ENCODE assay signal across 13 cellular contexts in genomic region chr20:31811796-31812728, GRCh38. TPM values are rescaled to one million over a fixed set of nuclear protein-coding genes. Genes with fewer than 3 reads are reported as not detected.
DNase-seq lines count a peak whose midpoint lies in the region; ATAC-seq, FAIRE-seq and TF ChIP-seq lines count a peak whose summit lies in the region.
"Had no signal": no experiment of that assay in that cellular context is flagged by ENCODE, and none has a peak within 500 bp of the region (broad histone marks: within the 10 kb centered on the region; RNA-seq: fewer than 3 reads in every experiment).

No MANE protein-coding gene starts in this region.

- intact Hi-C loops in heart left ventricle (cut with DNase I): loop anchor here in 1 of 10 donors (10.0 kb wide), 1 partner anchor 147 kb away; no protein-coding TSS in a partner anchor

- no peak for FAIRE-seq in GM12892 (lab: Jason Lieb, UNC)

- H3K27me3 ChIP-seq in heart left ventricle (no peaks in the 10 kb centered on the region), smooth muscle cell (ENCODE audit: low read depth) (no peaks in the 10 kb centered on the region)

- TF ChIP-seq CTCF in heart left ventricle (IDR thresholded peaks at IDR 0.05) (no peak), smooth muscle cell (IDR thresholded peaks at IDR 0.05; ENCODE audit: borderline replicate concordance, insufficient read depth, poor library complexity, severe bottlenecking) (no peak)

- peak; percentile 66 to 73 (median 70) for ATAC-seq in heart left ventricle
- ATAC-seq: GM23338 had no signal

- peaks cover 0 to 45% (median 28%) of the 10 kb centered on the region in 12 donors for H3K4me1 ChIP-seq in heart left ventricle
- no peaks in the 10 kb centered on the region for H3K4me1 ChIP-seq in smooth muscle cell (ENCODE audit: low read depth)

- 19 to 30% (median 28%) methylated on average over 14 to 15 of the region's 15 CpGs for WGBS in heart left ventricle, 4 donors
- 62% methylated on average over 15 of the region's 15 CpGs for WGBS in smooth muscle cell (ENCODE audit: low lambda C conversion rate)

- H3K9me3 ChIP-seq in heart left ventricle: no peaks in the 10 kb centered on the region
- no peaks in the 10 kb centered on the region for H3K9me3 ChIP-seq in smooth muscle cell (replicated peaks; ENCODE audit: low read depth)

- no peaks in the 10 kb centered on the region for H3K79me2 ChIP-seq in smooth muscle cell (ENCODE audit: low read depth)

- H3K4me2 ChIP-seq in smooth muscle cell: peak overlapping the region; percentile 3
- H3K4me2 ChIP-seq: GM23338 had no signal

- no peaks in the 10 kb centered on the region for H3F3A ChIP-seq in smooth muscle cell (ENCODE audit: low read depth)

- peak overlapping the region in 2 of 12 donors; percentile 2 to 4 for H3K4me3 ChIP-seq in heart left ventricle
- H3K4me3 ChIP-seq in smooth muscle cell: no peak overlapping the region
- H3K4me3 ChIP-seq: GM23338 had no signal

- no peaks in the 10 kb centered on the region for H4K20me1 ChIP-seq in smooth muscle cell (ENCODE audit: low read depth)

- TF ChIP-seq POLR2A in heart left ventricle (IDR thresholded peaks at IDR 0.05) (no peak), GM12892 (IDR thresholded peaks at IDR 0.05; ENCODE audit: low read depth, low read length) (no peak)

- H2AFZ ChIP-seq in smooth muscle cell (ENCODE audit: low read depth): no peak overlapping the region
- H2AFZ ChIP-seq: GM23338 had no signal

- H3K27ac ChIP-seq in heart left ventricle: peak overlapping the region; percentile 57 to 82 (median 71)
- H3K27ac ChIP-seq in smooth muscle cell (ENCODE audit: low read depth): no peak overlapping the region

- no peaks in the 10 kb centered on the region for H3K36me3 ChIP-seq in heart left ventricle
- H3K36me3 ChIP-seq in smooth muscle cell (ENCODE audit: low read depth): no peaks in the 10 kb centered on the region

- H3K9ac ChIP-seq in smooth muscle cell (ENCODE audit: low read depth): no peak overlapping the region

- DNase-seq in Kasumi-1 (lab: John Stamatoyannopoulos, UW) (peak; percentile 36 to 51), amniotic epithelial cell (ENCODE audit: low read depth) (peak; percentile 71), heart left ventricle (peak in 2 of 5 donors; percentile 47 to 55), smooth muscle cell (lab: John Stamatoyannopoulos, UW; ENCODE audit: unreplicated experiment) (no peak), GM12892 (ENCODE audit: insufficient read length) (no peak), T-helper 9 cell (no peak), middle frontal gyrus (ENCODE audit: extremely low spot score, low spot score) (no peak)
- DNase-seq: activated CD4-positive, alpha-beta memory T cell treated with anti-CD3 and anti-CD28 coated beads, Interleukin-2, amount 10 ng/mL, durations not matched to agents 7 days and 5 days; amygdala; DMS53; NCI-H1092 treated with DMSO at 0.1 percent for 48 hours had no signal

RNA-seq across cellular contexts. Expression of gene MYLK2, which starts 7.1 kb away (rescaled TPM):
- total RNA-seq in heart left ventricle (under 1 TPM in 8 of 9 donors, not detected in 1; 0.10 to 0.76 (median 0.17) TPM), smooth muscle cell (0.09 and 0.54 TPM in 2 replicates)
- polyA plus RNA-seq in heart left ventricle (under 1 TPM; 0.15 to 0.23 TPM), smooth muscle cell (0.22 TPM in 1 of 2 replicates, not detected in the other)
- polyA plus RNA-seq in GM12892 (2012; ENCODE audit: missing spikeins): not detected
- total RNA-seq: subcutaneous adipose tissue had no signal

RNA-seq across cellular contexts. Expression of gene FOXS1, which starts 33.3 kb away (rescaled TPM):
- 1 to 10 TPM; 1.9 to 6.0 (median 3.7) TPM for total RNA-seq in heart left ventricle
- polyA plus RNA-seq in heart left ventricle: 1 to 10 TPM; 2.5 to 4.9 TPM
- 0.09 and 2.6 TPM in 2 replicates for total RNA-seq in smooth muscle cell
- 2.1 and 3.3 TPM in 2 replicates for polyA plus RNA-seq in smooth muscle cell
- polyA plus RNA-seq in GM12892 (2012; ENCODE audit: missing spikeins): not detected
- total RNA-seq: activated CD4-positive, alpha-beta memory T cell treated with anti-CD3 and anti-CD28 coated beads, Interleukin-2, amount 10 ng/mL, durations not matched to agents 7 days and 5 days; GM23338; subcutaneous adipose tissue had no signal

RNA-seq across cellular contexts. Expression of gene DUSP15, which starts 58.3 kb away (rescaled TPM):
- total RNA-seq in heart left ventricle (1 to 10 TPM; 1.0 to 7.4 (median 3.0) TPM), smooth muscle cell (10.2 and 13.6 TPM in 2 replicates)
- polyA plus RNA-seq in heart left ventricle (1 to 10 TPM in 1 of 2 donors, under 1 TPM in 1; 0.68 to 5.4 TPM), smooth muscle cell (3.7 and 6.2 TPM in 2 replicates)
- 1.2 TPM for polyA plus RNA-seq in GM12892 (2012; ENCODE audit: missing spikeins)
- total RNA-seq: activated CD4-positive, alpha-beta memory T cell treated with anti-CD3 and anti-CD28 coated beads, Interleukin-2, amount 10 ng/mL, durations not matched to agents 7 days and 5 days had no signal

RNA-seq across cellular contexts. Expression of gene TTLL9, which starts 58.4 kb away (rescaled TPM):
- not detected for total RNA-seq in heart left ventricle
- not detected for polyA plus RNA-seq in heart left ventricle
- not detected in 2 replicates for total RNA-seq in smooth muscle cell
- polyA plus RNA-seq in smooth muscle cell: 0.13 and 0.18 TPM in 2 replicates
- polyA plus RNA-seq in GM12892 (2012; ENCODE audit: missing spikeins): 0.61 TPM
- total RNA-seq: activated CD4-positive, alpha-beta memory T cell treated with anti-CD3 and anti-CD28 coated beads, Interleukin-2, amount 10 ng/mL, durations not matched to agents 7 days and 5 days; GM23338 had no signal
- polyA plus RNA-seq: GM23338 had no signal

Comparison
In these comparisons a context has a peak if more than half of its experiments do, and no peak if none do; other contexts are left out.
1. DNase-seq: peak in Kasumi-1 (2 of 2) and amniotic epithelial cell (single experiment); none in smooth muscle cell (single experiment), GM12892 (single experiment), T-helper 9 cell (single experiment) and middle frontal gyrus (single experiment).